In the genomic region with DNA sequence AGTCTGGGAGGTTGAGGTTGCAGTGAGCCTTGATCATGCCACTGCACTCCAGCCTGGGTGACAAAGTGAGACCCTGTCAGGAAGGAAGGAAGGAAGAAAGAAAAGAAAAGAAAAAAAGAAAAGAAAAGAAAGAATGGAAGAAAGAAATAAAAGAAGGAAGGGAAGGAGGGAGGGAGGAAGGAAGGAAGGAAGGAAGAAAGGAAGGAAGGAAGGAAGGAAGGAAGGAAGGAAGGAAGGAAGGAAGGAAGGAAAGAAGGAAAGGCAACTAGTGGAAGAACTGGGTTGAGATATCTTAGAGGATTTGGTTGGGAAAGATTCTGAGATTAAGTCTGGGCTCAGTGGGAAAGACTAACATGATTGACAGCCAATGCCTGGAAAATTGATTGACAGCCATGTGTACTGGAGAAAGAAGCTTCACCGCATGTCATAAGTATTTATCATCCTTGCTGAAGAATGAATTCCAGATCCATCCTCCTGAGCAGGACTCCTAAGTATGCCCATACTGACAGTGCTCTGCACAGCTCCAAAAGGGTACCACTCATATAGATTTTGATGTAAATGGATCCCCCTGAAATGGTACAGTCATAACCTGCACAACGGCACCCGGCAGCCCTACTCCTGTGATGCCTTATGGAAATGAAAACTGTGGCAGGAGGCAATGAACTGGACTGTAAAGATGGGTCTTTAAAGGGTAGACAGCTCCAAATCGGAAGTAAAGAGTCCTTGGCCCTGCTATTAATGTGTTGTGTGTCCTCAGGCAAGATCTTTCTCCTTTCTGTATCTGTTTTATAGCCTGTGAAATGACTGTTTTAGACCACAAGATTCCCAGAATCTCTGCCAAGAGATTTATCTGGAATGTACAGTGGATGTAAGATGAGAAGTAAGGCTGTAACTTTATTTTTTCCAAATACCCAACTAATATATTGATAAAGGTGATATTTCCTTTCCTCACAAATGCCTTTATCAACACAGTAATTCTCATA, we compare ENCODE assay signal across 20 cellular contexts. TPM values are rescaled to one million over a fixed set of nuclear protein-coding genes. Genes with fewer than 3 reads are reported as not detected.
DNase-seq lines count a peak whose midpoint lies in the region; ATAC-seq and TF ChIP-seq lines count a peak whose summit lies in the region.
"Had no signal": no experiment of that assay in that cellular context is flagged by ENCODE, and none has a peak within 500 bp of the region (broad histone marks: within the 10 kb centered on the region; RNA-seq: fewer than 3 reads in every experiment).

No MANE protein-coding gene starts in this region.

- TF ChIP-seq EP300 in neural cell (conservative IDR thresholded peaks at IDR 0.05; ENCODE audit: poor library complexity, severe bottlenecking) = peak; percentile 26

- H3F3A ChIP-seq in PC-9 (ENCODE audit: insufficient read depth, low read depth) (peaks cover 4% of the 10 kb centered on the region; the same call in 1 of the 2 replicates), neural cell (ENCODE audit: insufficient read depth, low read length, poor library complexity, severe bottlenecking) (no peaks in the 10 kb centered on the region)

- intact Hi-C loops in PC-9 (cut with micrococcal nuclease; ENCODE audit: unreplicated experiment) = no loop called here
- intact Hi-C loops in left colon (cut with DNase I, micrococcal nuclease) = no loop called here

- H3K27ac Mint-ChIP-seq in chondrocyte (ENCODE audit: unreplicated experiment) = no peak overlapping the region
- H3K27ac Mint-ChIP-seq: naive thymus-derived CD4-positive, alpha-beta T cell had no signal

- peak overlapping the region; percentile 6; the same call in 1 of the 2 replicates for H3K4me2 ChIP-seq in PC-9
- H3K4me2 ChIP-seq in neural cell (ENCODE audit: low read length) = no peak overlapping the region
- H3K4me2 ChIP-seq: BLaER1 treated with 17β-estradiol and CSF1 and Interleukin-3, amounts not matched to agents 10 nM and 100 nM had no signal

- H3K27me3 ChIP-seq in PC-9 (ENCODE audit: insufficient read depth, low read depth) = no peaks in the 10 kb centered on the region
- H3K27me3 ChIP-seq in neural cell (ENCODE audit: insufficient read depth, low read depth, low read length) = no peaks in the 10 kb centered on the region
- H3K27me3 ChIP-seq: BLaER1 treated with 17β-estradiol and CSF1 and Interleukin-3, amounts not matched to agents 10 nM and 100 nM had no signal

- peaks cover 17% of the 10 kb centered on the region for H3K4me1 Mint-ChIP-seq in chondrocyte (ENCODE audit: low read depth)

- no peak for ATAC-seq in HG02884 (IDR thresholded peaks at IDR 0.05; ENCODE audit: unreplicated experiment)
- no peak for ATAC-seq in left colon
- ATAC-seq: naive thymus-derived CD4-positive, alpha-beta T cell; Right ventricle myocardium inferior had no signal

- H3K36me3 Mint-ChIP-seq in chondrocyte (ENCODE audit: low read depth) = no peaks in the 10 kb centered on the region
- H3K36me3 Mint-ChIP-seq: naive thymus-derived CD4-positive, alpha-beta T cell had no signal

- H4K20me1 ChIP-seq in PC-9 (ENCODE audit: insufficient read depth) (no peaks in the 10 kb centered on the region), neural cell (ENCODE audit: insufficient read depth) (no peaks in the 10 kb centered on the region)
- H4K20me1 ChIP-seq: BLaER1 treated with 17β-estradiol and CSF1 and Interleukin-3, amounts not matched to agents 10 nM and 100 nM had no signal

- H3K36me3 ChIP-seq in PC-9 (ENCODE audit: low read depth) (no peaks in the 10 kb centered on the region), neural cell (ENCODE audit: insufficient read depth, low read length) (no peaks in the 10 kb centered on the region)
- H3K36me3 ChIP-seq: BLaER1 treated with 17β-estradiol and CSF1 and Interleukin-3, amounts not matched to agents 10 nM and 100 nM; esophagus squamous epithelium had no signal

- TF ChIP-seq CTCF in PC-9 (conservative IDR thresholded peaks at IDR 0.05) = no peak
- TF ChIP-seq CTCF in chondrocyte (IDR thresholded peaks at IDR 0.05) = no peak
- no peak for TF ChIP-seq CTCF in neural cell (IDR thresholded peaks at IDR 0.05; ENCODE audit: poor library complexity, severe bottlenecking)

- H3K79me2 ChIP-seq in PC-9 (ENCODE audit: low read depth) = no peaks in the 10 kb centered on the region
- H3K79me2 ChIP-seq in neural cell (replicated peaks; ENCODE audit: insufficient read depth, low read length) = no peaks in the 10 kb centered on the region

- TF ChIP-seq RAD21 in neural cell (conservative IDR thresholded peaks at IDR 0.05) = no peak

- H3K4me3 ChIP-seq in PC-9 = no peak overlapping the region
- no peak overlapping the region for H3K4me3 ChIP-seq in neural cell (ENCODE audit: low read length)
- H3K4me3 ChIP-seq: BLaER1 treated with 17β-estradiol and CSF1 and Interleukin-3, amounts not matched to agents 10 nM and 100 nM; esophagus squamous epithelium had no signal

- no peak overlapping the region for H3K27ac ChIP-seq in PC-9
- no peak overlapping the region for H3K27ac ChIP-seq in neural cell (ENCODE audit: low read length)
- H3K27ac ChIP-seq: BLaER1 treated with 17β-estradiol and CSF1 and Interleukin-3, amounts not matched to agents 10 nM and 100 nM; esophagus squamous epithelium had no signal

- H3K9me3 Mint-ChIP-seq in chondrocyte (ENCODE audit: low read depth) = no peaks in the 10 kb centered on the region
- H3K9me3 Mint-ChIP-seq: naive thymus-derived CD4-positive, alpha-beta T cell had no signal

- peak overlapping the region; percentile 11 for H3K4me3 Mint-ChIP-seq in chondrocyte (ENCODE audit: unreplicated experiment)
- H3K4me3 Mint-ChIP-seq: naive thymus-derived CD4-positive, alpha-beta T cell had no signal

- peak; percentile 55 for DNase-seq in Daoy (ENCODE audit: low read depth)
- peak in 1 of 2 experiments; percentile 53 for DNase-seq in PC-9
- DNase-seq in chondrocyte (ENCODE audit: low spot score) = no peak
- DNase-seq in NCI-H1048 (lab: John Stamatoyannopoulos, UW) = no peak
- no peak for DNase-seq in stimulated activated CD4-positive, alpha-beta T cell treated with anti-CD3 and anti-CD28 coated beads, Interleukin-4, amount 100 ng/mL, for 1 hour
- no peak for DNase-seq in left colon
- DNase-seq: activated CD4-positive, alpha-beta T cell treated with anti-CD3 and anti-CD28 coated beads for 4 hours; activated CD8-positive, alpha-beta memory T cell treated with anti-CD3 and anti-CD28 coated beads, Interleukin-2, amount 50 U/mL, for 4 hours; activated gamma-delta T cell treated with Interleukin-2 at 50 U/mL for 16 hours; DMS53; esophagus squamous epithelium; naive thymus-derived CD4-positive, alpha-beta T cell; NCI-H82; substantia nigra; T-helper 9 cell had no signal

- BruUV-seq in PC-9 (replicated peaks; lab: Mats Ljungman, UMichigan) = no TSS peak

- peaks cover 8% of the 10 kb centered on the region for H3K27me3 Mint-ChIP-seq in chondrocyte (ENCODE audit: low read depth)

- CTCF ChIA-PET in PC-9 (lab: Charles Lee) = no interaction called here

- no peaks in the 10 kb centered on the region for H3K9me3 ChIP-seq in PC-9 (ENCODE audit: insufficient read depth, low read depth)
- no peaks in the 10 kb centered on the region for H3K9me3 ChIP-seq in neural cell (ENCODE audit: low read length)
- H3K9me3 ChIP-seq: BLaER1 treated with 17β-estradiol and CSF1 and Interleukin-3, amounts not matched to agents 10 nM and 100 nM; esophagus squamous epithelium had no signal

- H3K9ac ChIP-seq in neural cell (ENCODE audit: low read length) = no peak overlapping the region
- H3K9ac ChIP-seq: BLaER1 treated with 17β-estradiol and CSF1 and Interleukin-3, amounts not matched to agents 10 nM and 100 nM had no signal

- H3K9me2 ChIP-seq in PC-9 (ENCODE audit: insufficient read depth) (no peaks in the 10 kb centered on the region), neural cell (ENCODE audit: insufficient read depth, low read length) (no peaks in the 10 kb centered on the region)

- POLR2A ChIA-PET in PC-9 (lab: Charles Lee; ENCODE audit: unreplicated experiment) = no interaction called here

- H3K4me1 ChIP-seq in PC-9 (replicated peaks; ENCODE audit: insufficient read depth) = peaks cover 42% of the 10 kb centered on the region
- H3K4me1 ChIP-seq: esophagus squamous epithelium had no signal

- no peak overlapping the region for H2AFZ ChIP-seq in PC-9
- no peak overlapping the region for H2AFZ ChIP-seq in neural cell (ENCODE audit: low read depth, low read length)

TF ChIP-seq in neural cell, 6 proteins besides CTCF, POLR2A, EP300 and RAD21:
- TF ChIP-seq POLR2AphosphoS5 (IDR thresholded peaks at IDR 0.05) (no peak), EZH2 (IDR thresholded peaks at IDR 0.05; ENCODE audit: borderline replicate concordance, insufficient read depth, low read length, poor library complexity, severe bottlenecking) (no peak), MXI1 (conservative IDR thresholded peaks at IDR 0.05; ENCODE audit: poor library complexity, severe bottlenecking) (no peak)

RNA-seq across cellular contexts. Expression of gene ADRA1B, which starts 16.9 kb away (rescaled TPM):
- 0.63 and 0.80 TPM in 2 replicates for total RNA-seq in Daoy (2014; rRNA removed; shearing (Covaris generic))
- total RNA-seq in PC-9 (2021) = 4.6 and 6.0 TPM in 2 replicates
- total RNA-seq in chondrocyte = 0.72 to 2.9 TPM (median 1.1 TPM) in 3 replicates
- 1.1 and 1.4 TPM in 2 replicates for polyA plus RNA-seq in neural cell
- 1.5 and 2.1 TPM in 2 replicates for polyA minus RNA-seq in neural cell
- total RNA-seq in left colon = 1 to 10 TPM; 1.1 to 2.5 TPM
- total RNA-seq: H4 had no signal
- polyA plus RNA-seq: naive thymus-derived CD4-positive, alpha-beta T cell had no signal
